In the genomic region with DNA sequence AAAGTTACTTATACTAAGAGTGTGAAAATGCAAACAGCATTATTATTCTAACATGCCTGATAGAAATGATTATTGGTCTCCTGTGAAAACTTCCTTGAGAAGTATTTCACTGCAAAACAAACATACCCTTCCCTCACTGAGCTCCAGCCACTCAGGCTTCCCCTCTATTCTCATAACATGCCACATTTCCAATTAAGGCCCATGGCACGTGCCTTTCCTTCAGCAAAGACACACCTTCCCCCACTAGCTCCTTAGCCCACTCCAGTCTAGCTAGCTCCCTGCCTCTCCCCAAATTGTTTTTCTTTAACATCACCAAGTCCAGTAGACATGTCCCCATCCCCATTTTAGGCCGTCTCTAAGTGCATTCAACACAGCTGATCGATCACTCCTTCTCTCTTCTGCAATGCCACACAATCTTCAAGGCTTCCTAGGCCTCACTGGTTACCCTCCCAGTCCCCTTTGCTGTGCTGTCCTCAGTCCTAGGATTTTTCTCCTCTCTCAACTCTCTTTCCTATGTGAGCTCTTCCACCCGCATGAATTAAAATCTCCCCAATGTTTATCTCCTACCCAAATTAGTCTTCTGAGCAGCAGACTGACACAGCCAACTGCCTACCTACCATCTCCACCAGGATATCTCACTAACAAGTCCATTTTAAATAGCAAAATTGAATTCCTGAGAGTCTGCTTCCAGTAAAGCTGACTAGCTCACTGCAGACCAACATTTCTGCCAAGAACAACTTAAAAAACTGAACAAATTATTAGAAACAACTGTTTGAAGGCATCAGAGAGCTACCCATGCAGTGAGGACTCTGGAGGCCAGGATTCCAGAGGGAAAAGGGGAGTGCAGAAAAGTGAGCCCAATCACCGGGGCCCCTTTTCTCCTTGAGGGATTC, we compare ENCODE assay signal across 11 cellular contexts. TPM values are rescaled to one million over a fixed set of nuclear protein-coding genes. Genes with fewer than 3 reads are reported as not detected.
DNase-seq lines count a peak whose midpoint lies in the region; ATAC-seq and TF ChIP-seq lines count a peak whose summit lies in the region.
"Had no signal": no experiment of that assay in that cellular context is flagged by ENCODE, and none has a peak within 500 bp of the region (broad histone marks: within the 10 kb centered on the region; RNA-seq: fewer than 3 reads in every experiment).

No MANE protein-coding gene starts in this region.

- peaks cover 40% of the 10 kb centered on the region for H3K4me1 Mint-ChIP-seq in activated CD4-positive, alpha-beta T cell treated with anti-CD3 and anti-CD28 coated beads for 36 hours
- H3K4me1 Mint-ChIP-seq in endothelial cell (ENCODE audit: unreplicated experiment), result peaks cover 41% of the 10 kb centered on the region

- H3K27ac Mint-ChIP-seq in activated CD4-positive, alpha-beta T cell treated with anti-CD3 and anti-CD28 coated beads for 36 hours, result no peak overlapping the region
- no peak overlapping the region for H3K27ac Mint-ChIP-seq in endothelial cell (ENCODE audit: unreplicated experiment)
- H3K27ac Mint-ChIP-seq: activated naive CD8-positive, alpha-beta T cell treated with anti-CD3 and anti-CD28 coated beads for 36 hours had no signal

- ATAC-seq in Right ventricle myocardium superior (ENCODE audit: poor library complexity) (peak; percentile 24), psoas muscle (peak in 2 of 4 donors; percentile 7 to 30), HG02884 (IDR thresholded peaks at IDR 0.05; ENCODE audit: unreplicated experiment) (no peak)
- no peak for ATAC-seq in activated CD4-positive, alpha-beta T cell treated with anti-CD3 and anti-CD28 coated beads for 36 hours
- ATAC-seq: left lung had no signal

- peak overlapping the region; percentile 60 for H3K9ac ChIP-seq in adipocyte (ENCODE audit: low read length)

- peaks cover 16% of the 10 kb centered on the region for H3K27me3 Mint-ChIP-seq in activated CD4-positive, alpha-beta T cell treated with anti-CD3 and anti-CD28 coated beads for 36 hours
- H3K27me3 Mint-ChIP-seq in endothelial cell (ENCODE audit: unreplicated experiment), result peaks cover 2% of the 10 kb centered on the region
- H3K27me3 Mint-ChIP-seq: activated naive CD8-positive, alpha-beta T cell treated with anti-CD3 and anti-CD28 coated beads for 36 hours had no signal

- H3K27ac ChIP-seq in A673 (ENCODE audit: low read depth, low read length, poor library complexity, severe bottlenecking) (peak overlapping the region; percentile 9), psoas muscle (peak overlapping the region; percentile 59)

- H3K27me3 ChIP-seq in A673 (replicated peaks; ENCODE audit: insufficient read depth, low read depth, low read length, poor library complexity) (no peaks in the 10 kb centered on the region), adipocyte (replicated peaks; ENCODE audit: control insufficient read depth, insufficient read depth, low read length) (no peaks in the 10 kb centered on the region), psoas muscle (ENCODE audit: insufficient read depth in 3 of 3, low read length in 2 of 3) (no peaks in the 10 kb centered on the region)
- H3K27me3 ChIP-seq: left lung had no signal

- H3K4me1 ChIP-seq in A673 (ENCODE audit: insufficient read depth, low read length, poor library complexity, severe bottlenecking), result peaks cover 52% of the 10 kb centered on the region
- H3K4me1 ChIP-seq in adipocyte (ENCODE audit: control insufficient read depth, insufficient read depth, low read length), result peaks cover 73% of the 10 kb centered on the region
- H3K4me1 ChIP-seq in psoas muscle, result peaks cover 45% of the 10 kb centered on the region

- POLR2A ChIA-PET in A673 (lab: Charles Lee; ENCODE audit: low non-redundant PET), result no interaction called here
- POLR2A ChIA-PET in activated CD4-positive, alpha-beta T cell treated with anti-CD3 and anti-CD28 coated beads for 36 hours (lab: Charles Lee), result no interaction called here

- no peak for DNase-seq in A673 (ENCODE audit: low spot score)
- peak; percentile 84 for DNase-seq in adipocyte (ENCODE audit: low read depth)
- DNase-seq in Right ventricle myocardium superior, result no peak
- DNase-seq in psoas muscle, result no peak
- no peak for DNase-seq in activated CD4-positive, alpha-beta T cell treated with anti-CD3 and anti-CD28 coated beads for 36 hours
- no peak for DNase-seq in activated CD4-positive, alpha-beta T cell treated with anti-CD3 and anti-CD28 coated beads, Interleukin-2, amount 50 U/mL, for 4 hours
- DNase-seq in endothelial cell (ENCODE audit: low spot score), result no peak
- DNase-seq: activated naive CD8-positive, alpha-beta T cell treated with anti-CD3 and anti-CD28 coated beads for 36 hours; left lung; NCI-H1417 had no signal

- BruUV-seq in A673 (replicated peaks; lab: Mats Ljungman, UMichigan), result no TSS peak

- H3K9me3 ChIP-seq in A673 (ENCODE audit: low read depth, low read length, poor library complexity, severe bottlenecking) (no peaks in the 10 kb centered on the region), adipocyte (ENCODE audit: control insufficient read depth, low read length) (no peaks in the 10 kb centered on the region), psoas muscle (no peaks in the 10 kb centered on the region)
- H3K9me3 ChIP-seq: left lung had no signal

- H3K36me3 Mint-ChIP-seq in activated CD4-positive, alpha-beta T cell treated with anti-CD3 and anti-CD28 coated beads for 36 hours (ENCODE audit: low read depth), result no peaks in the 10 kb centered on the region
- H3K36me3 Mint-ChIP-seq in endothelial cell (ENCODE audit: low read depth, unreplicated experiment), result no peaks in the 10 kb centered on the region
- H3K36me3 Mint-ChIP-seq: activated naive CD8-positive, alpha-beta T cell treated with anti-CD3 and anti-CD28 coated beads for 36 hours had no signal

- CTCF ChIA-PET in A673 (lab: Charles Lee), result no interaction called here
- CTCF ChIA-PET in activated CD4-positive, alpha-beta T cell treated with anti-CD3 and anti-CD28 coated beads for 36 hours (lab: Charles Lee), result interaction anchor here (0.9 to 1.0 kb wide), 2 partner anchors 11 to 13 kb away, joined by 4 read pairs; no protein-coding TSS in a partner anchor

- H3K36me3 ChIP-seq in A673 (ENCODE audit: insufficient read depth, low read length, poor library complexity, severe bottlenecking) (no peaks in the 10 kb centered on the region), adipocyte (ENCODE audit: control insufficient read depth, insufficient read depth, low read length, severe bottlenecking) (peaks cover 7% of the 10 kb centered on the region), psoas muscle (ENCODE audit: insufficient read depth in 1 of 2, low read depth in 1 of 2) (no peaks in the 10 kb centered on the region)
- H3K36me3 ChIP-seq: left lung had no signal

- TF ChIP-seq CTCF in A673 (conservative IDR thresholded peaks at IDR 0.05; ENCODE audit: low read depth, low read length) (no peak), psoas muscle (IDR thresholded peaks at IDR 0.05) (no peak), endothelial cell (IDR thresholded peaks at IDR 0.05; ENCODE audit: unreplicated experiment) (no peak)

- no peak overlapping the region for H3K4me3 Mint-ChIP-seq in activated CD4-positive, alpha-beta T cell treated with anti-CD3 and anti-CD28 coated beads for 36 hours
- H3K4me3 Mint-ChIP-seq in endothelial cell (ENCODE audit: unreplicated experiment), result no peak overlapping the region
- H3K4me3 Mint-ChIP-seq: activated naive CD8-positive, alpha-beta T cell treated with anti-CD3 and anti-CD28 coated beads for 36 hours had no signal

- WGBS in psoas muscle, 3 donors, result 57 to 74% (median 63%) methylated on average over 5 of the region's 5 CpGs

- H3K9me3 Mint-ChIP-seq in activated CD4-positive, alpha-beta T cell treated with anti-CD3 and anti-CD28 coated beads for 36 hours (ENCODE audit: low read depth), result no peaks in the 10 kb centered on the region
- no peaks in the 10 kb centered on the region for H3K9me3 Mint-ChIP-seq in endothelial cell (ENCODE audit: unreplicated experiment)
- H3K9me3 Mint-ChIP-seq: activated naive CD8-positive, alpha-beta T cell treated with anti-CD3 and anti-CD28 coated beads for 36 hours had no signal

- H3K4me3 ChIP-seq in A673 (ENCODE audit: low read depth, low read length, poor library complexity, severe bottlenecking), result no peak overlapping the region
- peak overlapping the region; percentile 51 for H3K4me3 ChIP-seq in adipocyte (ENCODE audit: low read length)
- H3K4me3 ChIP-seq in psoas muscle, result no peak overlapping the region
- H3K4me3 ChIP-seq: left lung had no signal

- intact Hi-C loops in A673 (cut with micrococcal nuclease; ENCODE audit: unreplicated experiment), result no loop called here
- intact Hi-C loops in Right ventricle myocardium superior (cut with DNase I), result no loop called here
- intact Hi-C loops in psoas muscle (cut with DNase I), result no loop called here
- intact Hi-C loops in activated CD4-positive, alpha-beta T cell treated with anti-CD3 and anti-CD28 coated beads for 36 hours (cut with DNase I, micrococcal nuclease), result no loop called here

RNA-seq across cellular contexts. Expression of a gene that starts 11.9 kb away (rescaled TPM):
- total RNA-seq in A673 (2021), result 20.2 and 20.5 TPM in 2 replicates
- 25.6 TPM for total RNA-seq in Right ventricle myocardium superior
- total RNA-seq in psoas muscle, result 10 to 100 TPM in 3 of 4 donors, 1 to 10 TPM in 1; 8.9 to 15.0 (median 14.5) TPM
- 10 to 100 TPM in 1 of 3 donors, 1 to 10 TPM in 2; 6.1 to 13.5 (median 8.6) TPM for polyA plus RNA-seq in psoas muscle
- 1 to 10 TPM in 1 of 2 experiments, under 1 TPM in 1; 0.75 to 1.2 TPM for total RNA-seq in activated CD4-positive, alpha-beta T cell treated with anti-CD3 and anti-CD28 coated beads for 36 hours
- total RNA-seq in endothelial cell (ENCODE audit: unreplicated experiment), result 24.3 TPM
